13 cellular contexts compared by ENCODE assay signal in genomic region chr17:79788989-79789942, GRCh38. TPM values are rescaled to one million over a fixed set of nuclear protein-coding genes. Genes with fewer than 3 reads are reported as not detected.
A peak's percentile ranks its signal among the peaks of the same experiment; 100 is the strongest.
DNase-seq lines count a peak whose midpoint lies in the region; ATAC-seq, FAIRE-seq and TF ChIP-seq lines count a peak whose summit lies in the region.
"Had no signal": no experiment of that assay in that cellular context is flagged by ENCODE, and none has a peak within 500 bp of the region (broad histone marks: within the 10 kb centered on the region; RNA-seq: fewer than 3 reads in every experiment).

No MANE protein-coding gene starts in this region.

- no peaks in the 10 kb centered on the region for H4K20me1 ChIP-seq in GM12878 (ENCODE audit: control insufficient read depth, insufficient read depth)

- H3K9me3 ChIP-seq in HAP-1 (no peaks in the 10 kb centered on the region), GM12878 (replicated peaks; ENCODE audit: control insufficient read depth, insufficient read depth, low read length) (no peaks in the 10 kb centered on the region), iPS-18c (ENCODE audit: control insufficient read depth, insufficient read depth, low read length) (no peaks in the 10 kb centered on the region), trophoblast cell (ENCODE audit: insufficient read depth, low read depth, low read length) (peaks cover 10% of the 10 kb centered on the region)
- H3K9me3 ChIP-seq: gastrocnemius medialis, mucosa of descending colon had no signal

- H2AFZ ChIP-seq in GM12878 (ENCODE audit: control insufficient read depth, low read depth, low read length) (no peak overlapping the region; the same call in 1 of the 2 replicates), trophoblast cell (ENCODE audit: insufficient read depth, low read length, poor library complexity) (peak overlapping the region; percentile 77)

- no peak overlapping the region for H4K12ac ChIP-seq in trophoblast cell (ENCODE audit: low read depth, low read length)

- H3K9ac ChIP-seq in GM12878 (ENCODE audit: control insufficient read depth, insufficient read depth, low read length) (no peak overlapping the region), trophoblast cell (ENCODE audit: low read length) (no peak overlapping the region)

- WGBS in GM12878 (ENCODE audit: insufficient coverage, insufficient replicate concordance, low lambda C conversion rate, missing lambda C conversion rate): 35% methylated on average over 43 of the region's 52 CpGs
- WGBS in trophoblast cell (ENCODE audit: extremely low coverage, insufficient coverage, insufficient read length): no CpG with 5 or more reads among the region's 52 CpGs

- peaks cover 5% of the 10 kb centered on the region for H3K79me1 ChIP-seq in trophoblast cell (ENCODE audit: low read length)

- POLR2A ChIA-PET in GM12878 (lab: Charles Lee): no interaction called here

- H3K4me1 ChIP-seq in HAP-1 (peaks cover 15% of the 10 kb centered on the region), GM12878 (ENCODE audit: control insufficient read depth, insufficient read depth, low read length) (no peaks in the 10 kb centered on the region; the same call in 1 of the 2 replicates), trophoblast cell (ENCODE audit: control insufficient read depth in 1 of 2, insufficient read depth in 2 of 2, low read length in 2 of 2) (peaks cover 6 to 13% of the 10 kb centered on the region in 2 experiments)

- no peak overlapping the region for H2AK5ac ChIP-seq in trophoblast cell (ENCODE audit: low read length)

- no peak overlapping the region for H2BK120ac ChIP-seq in trophoblast cell (ENCODE audit: insufficient read depth, low read length, poor library complexity)

- peak; percentile 45 for ATAC-seq in GM12878
- ATAC-seq in HG02884 (IDR thresholded peaks at IDR 0.05; ENCODE audit: unreplicated experiment): no peak
- no peak for ATAC-seq in HG03039 (IDR thresholded peaks at IDR 0.05; ENCODE audit: unreplicated experiment)
- no peak for ATAC-seq in GM19397 (IDR thresholded peaks at IDR 0.05; ENCODE audit: unreplicated experiment)

- H4K91ac ChIP-seq in trophoblast cell (ENCODE audit: low read depth, low read length): no peak overlapping the region

- RAD21 ChIA-PET in GM12878 (lab: Charles Lee; ENCODE audit: unreplicated experiment): interaction anchor here (1.5 kb wide), 1 partner anchor 181 kb away, joined by 8 read pairs; no protein-coding TSS in a partner anchor

- no peak for TF ChIP-seq CTCF in GM12878 (IDR thresholded peaks at IDR 0.05 in 2 of 3, conservative IDR thresholded peaks at IDR 0.05 in 1 of 3; ENCODE audit: control insufficient read depth in 2 of 3, extremely low read depth in 1 of 3, insufficient read depth in 1 of 3, low read depth in 3 of 3, low read length in 3 of 3)

- H3K27me3 ChIP-seq in HAP-1 (ENCODE audit: low read depth): no peaks in the 10 kb centered on the region
- peaks cover 14 to 16% of the 10 kb centered on the region in 2 experiments; a peak in 3 of 4 replicates for H3K27me3 ChIP-seq in GM12878 (replicated peaks in 1 of 2; ENCODE audit: control insufficient read depth in 2 of 2, insufficient read depth in 2 of 2, low read length in 1 of 2)
- H3K27me3 ChIP-seq in trophoblast cell (ENCODE audit: insufficient read depth, low read length): peaks cover 53% of the 10 kb centered on the region

- H3K79me2 ChIP-seq in GM12878 (ENCODE audit: control insufficient read depth, insufficient read depth, low read length) (no peaks in the 10 kb centered on the region), trophoblast cell (ENCODE audit: control insufficient read depth, insufficient read depth, low read length, poor library complexity) (no peaks in the 10 kb centered on the region)

- CTCF ChIA-PET in GM12878 (lab: Yijun Ruan, JAX): interaction anchor here (0.5 to 2.2 kb wide), 11 partner anchors 19 to 239 kb away, joined by 3 to 21 read pairs (median 4); no protein-coding TSS in a partner anchor

- H3K27ac ChIP-seq in GM12878 (ENCODE audit: control insufficient read depth, insufficient read depth) (no peak overlapping the region), trophoblast cell (ENCODE audit: low read depth, low read length) (no peak overlapping the region)
- H3K27ac ChIP-seq: gastrocnemius medialis had no signal

- no peak for TF ChIP-seq RAD21 in GM12878 (IDR thresholded peaks at IDR 0.05; ENCODE audit: insufficient read depth, low read depth, low read length)

- no peak overlapping the region for H2BK5ac ChIP-seq in trophoblast cell (ENCODE audit: low read depth, low read length, poor library complexity)

- H3K36me3 ChIP-seq in HAP-1 (replicated peaks) (peaks cover 20% of the 10 kb centered on the region), GM12878 (ENCODE audit: control insufficient read depth in 2 of 2, insufficient read depth in 2 of 2, low read length in 1 of 2) (no peaks in the 10 kb centered on the region), trophoblast cell (ENCODE audit: control insufficient read depth in 1 of 2, insufficient read depth in 2 of 2, low read length in 2 of 2) (peaks cover 11 to 16% of the 10 kb centered on the region in 2 experiments)
- H3K36me3 ChIP-seq: gastrocnemius medialis had no signal

- no peak overlapping the region for H3K4ac ChIP-seq in trophoblast cell (ENCODE audit: low read depth, low read length)

- H3K18ac ChIP-seq in trophoblast cell (ENCODE audit: low read length): no peak overlapping the region

- FAIRE-seq in GM12878 (lab: Jason Lieb, UNC): no peak

- no peak overlapping the region for H3K23ac ChIP-seq in trophoblast cell (ENCODE audit: low read length)

- no peak overlapping the region for H3K14ac ChIP-seq in trophoblast cell (ENCODE audit: low read length)

- no TSS peak for BruUV-seq in GM12878 (replicated peaks; lab: Mats Ljungman, UMichigan)

- DNase-seq in HAP-1 (ENCODE audit: low spot score in 2 of 2) (no peak), GM12878 (ENCODE audit: low read depth, low spot score) (no peak), trophoblast cell (no peak), dedifferentiated amniotic fluid mesenchymal stem cell (ENCODE audit: extremely low spot score) (no peak)
- DNase-seq: activated CD4-positive, alpha-beta T cell treated with anti-CD3 and anti-CD28 coated beads for 1 hour; activated gamma-delta T cell; gastrocnemius medialis; SIG-M5 had no signal

- in situ Hi-C loops in HAP-1 (cut with MboI; ENCODE audit: low sequenced_read_pairs): loop anchor here (10.0 kb wide), 2 partner anchors 126 to 206 kb away; no protein-coding TSS in a partner anchor
- in situ Hi-C loops in GM12878 (cut with MboI): loop anchor here (5.0 kb wide), 1 partner anchor 183 kb away; no protein-coding TSS in a partner anchor

- TF ChIP-seq EP300 in GM12878 (IDR thresholded peaks at IDR 0.05; ENCODE audit: borderline replicate concordance in 1 of 2, control insufficient read depth in 1 of 2, low read depth in 2 of 2, low read length in 2 of 2): no peak

- no peak for TF ChIP-seq POLR2A in GM12878 (IDR thresholded peaks at IDR 0.05; ENCODE audit: low read depth, low read length)

- no peak overlapping the region for H3K4me2 ChIP-seq in GM12878 (ENCODE audit: control insufficient read depth, insufficient read depth)
- H3K4me2 ChIP-seq in trophoblast cell (ENCODE audit: low read length): peak overlapping the region; percentile 49

- H3K4me3 ChIP-seq in HAP-1 (peak overlapping the region; percentile 17), GM12878 (no peak overlapping the region), iPS-18c (ENCODE audit: insufficient read depth, low read depth, low read length) (peak overlapping the region; percentile 36), trophoblast cell (ENCODE audit: low read depth, low read length) (no peak overlapping the region)
- H3K4me3 ChIP-seq: mucosa of descending colon had no signal

- no peak overlapping the region for H2BK12ac ChIP-seq in trophoblast cell (ENCODE audit: low read length)

- H4K8ac ChIP-seq in trophoblast cell (ENCODE audit: low read depth, low read length): peak overlapping the region; percentile 9

- SMC1A ChIA-PET in GM12878 (lab: Charles Lee; ENCODE audit: uncharacterized antibody, unreplicated experiment): interaction anchor here (0.6 to 2.6 kb wide), 5 partner anchors 22 to 181 kb away, joined by 3 to 11 read pairs (median 4); no protein-coding TSS in a partner anchor

- intact Hi-C loops in GM12878 (cut with micrococcal nuclease; ENCODE audit: unreplicated experiment): no loop called here

RNA-seq across cellular contexts. Expression of gene CBX8, which starts 7.6 kb away (rescaled TPM):
- 3.7 and 4.0 TPM in 2 replicates for total RNA-seq in GM12878 (2013; cell fraction: nucleolus; rRNA removed)
- total RNA-seq in GM12878 (2014; rRNA removed): 1.6 and 1.9 TPM in 2 replicates
- total RNA-seq in GM12878 (2014; rRNA removed; fragmentation: Illumina TruSeq; extraction: Trizol): 1.5 and 1.9 TPM in 2 replicates
- total RNA-seq in GM12878 (2021): 6.3 and 6.7 TPM in 2 replicates
- polyA plus RNA-seq in GM12878 (2011; ENCODE audit: low read depth): 0.80 TPM
- 0.35 and 0.64 TPM in 2 replicates for polyA plus RNA-seq in GM12878 (2011; rRNA removed)
- polyA plus RNA-seq in GM12878 (2011; cell fraction: cytosol; rRNA removed): 1.4 and 1.6 TPM in 2 replicates
- 2.8 and 6.6 TPM in 2 replicates for polyA plus RNA-seq in GM12878 (2011; cell fraction: nucleus; rRNA removed)
- polyA plus RNA-seq in GM12878 (2012): 1.8 and 3.9 TPM in 2 replicates
- 0.57 and 1.2 TPM in 2 replicates for polyA plus RNA-seq in GM12878 (2014; fragmentation: Illumina TruSeq; extraction: Trizol)
- under 1 TPM; 0.03 to 0.16 TPM for polyA plus RNA-seq in GM12878 (2014; fragmentation: Nextera tagmentation; extraction: Ambion mirVana)
- polyA plus RNA-seq in GM12878 (2014; rRNA removed): 1.9 and 2.1 TPM in 2 replicates
- polyA plus RNA-seq in GM12878 (2016; fragmentation: Nextera tagmentation; extraction: Ambion mirVana): 1 to 10 TPM; 2.1 to 3.4 TPM
- polyA minus RNA-seq in GM12878 (2011; rRNA and poly(A)+ RNA removed): 0.59 and 0.67 TPM in 2 replicates
- polyA minus RNA-seq in GM12878 (2011; cell fraction: cytosol; rRNA and poly(A)+ RNA removed): 1.2 TPM in 2 replicates
- polyA minus RNA-seq in GM12878 (2011; cell fraction: nucleus; rRNA and poly(A)+ RNA removed): 0.48 and 0.86 TPM in 2 replicates
- polyA plus RNA-seq in trophoblast cell (2013): 1.2 and 1.5 TPM in 2 replicates

RNA-seq across cellular contexts. Expression of gene CBX2, which starts 11.3 kb away (rescaled TPM):
- total RNA-seq in GM12878 (2013; cell fraction: nucleolus; rRNA removed): 7.7 and 8.1 TPM in 2 replicates
- 4.1 and 5.9 TPM in 2 replicates for total RNA-seq in GM12878 (2014; rRNA removed)
- 3.4 and 3.5 TPM in 2 replicates for total RNA-seq in GM12878 (2014; rRNA removed; fragmentation: Illumina TruSeq; extraction: Trizol)
- 7.5 and 8.5 TPM in 2 replicates for total RNA-seq in GM12878 (2021)
- polyA plus RNA-seq in GM12878 (2011; ENCODE audit: low read depth): 0.35 TPM
- polyA plus RNA-seq in GM12878 (2011; rRNA removed): 1.9 and 3.7 TPM in 2 replicates
- polyA plus RNA-seq in GM12878 (2011; cell fraction: cytosol; rRNA removed): 5.0 and 6.4 TPM in 2 replicates
- 8.9 and 13.7 TPM in 2 replicates for polyA plus RNA-seq in GM12878 (2011; cell fraction: nucleus; rRNA removed)
- 1.1 and 1.8 TPM in 2 replicates for polyA plus RNA-seq in GM12878 (2012)
- 1.0 and 3.1 TPM in 2 replicates for polyA plus RNA-seq in GM12878 (2014; fragmentation: Illumina TruSeq; extraction: Trizol)
- polyA plus RNA-seq in GM12878 (2014; fragmentation: Nextera tagmentation; extraction: Ambion mirVana): under 1 TPM; 0.35 to 0.44 TPM
- 4.7 and 6.2 TPM in 2 replicates for polyA plus RNA-seq in GM12878 (2014; rRNA removed)
- polyA plus RNA-seq in GM12878 (2016; fragmentation: Nextera tagmentation; extraction: Ambion mirVana): 1 to 10 TPM; 5.8 to 6.5 TPM
- 3.1 and 6.5 TPM in 2 replicates for polyA minus RNA-seq in GM12878 (2011; rRNA and poly(A)+ RNA removed)
- polyA minus RNA-seq in GM12878 (2011; cell fraction: cytosol; rRNA and poly(A)+ RNA removed): 2.8 and 2.9 TPM in 2 replicates
- 3.7 and 7.4 TPM in 2 replicates for polyA minus RNA-seq in GM12878 (2011; cell fraction: nucleus; rRNA and poly(A)+ RNA removed)
- 11.0 and 11.7 TPM in 2 replicates for polyA plus RNA-seq in trophoblast cell (2013)

RNA-seq across cellular contexts. Expression of gene CBX4, which starts 50.0 kb away (rescaled TPM):
- total RNA-seq in GM12878 (2013; cell fraction: nucleolus; rRNA removed): 12.4 and 13.3 TPM in 2 replicates
- total RNA-seq in GM12878 (2014; rRNA removed) (14.5 and 15.5 TPM in 2 replicates), GM12878 (2014; rRNA removed; fragmentation: Illumina TruSeq; extraction: Trizol) (4.3 and 4.6 TPM in 2 replicates), GM12878 (2021) (23.1 and 24.6 TPM in 2 replicates)
- 3.0 TPM for polyA plus RNA-seq in GM12878 (2011; ENCODE audit: low read depth)
- polyA plus RNA-seq in GM12878 (2011; rRNA removed) (9.1 and 11.3 TPM in 2 replicates), GM12878 (2014; fragmentation: Illumina TruSeq; extraction: Trizol) (1.7 and 4.2 TPM in 2 replicates), GM12878 (2014; fragmentation: Nextera tagmentation; extraction: Ambion mirVana) (1 to 10 TPM in 1 of 2 experiments, under 1 TPM in 1; 0.69 to 1.2 TPM), GM12878 (2014; rRNA removed) (19.6 and 20.4 TPM in 2 replicates), GM12878 (2016; fragmentation: Nextera tagmentation; extraction: Ambion mirVana) (1 to 10 TPM; 1.6 to 1.8 TPM)
- 10.8 and 17.6 TPM in 2 replicates for polyA plus RNA-seq in GM12878 (2011; cell fraction: cytosol; rRNA removed)
- polyA plus RNA-seq in GM12878 (2011; cell fraction: nucleus; rRNA removed): 40.0 and 48.6 TPM in 2 replicates
- 12.7 and 18.0 TPM in 2 replicates for polyA plus RNA-seq in GM12878 (2012)
- 5.6 and 15.7 TPM in 2 replicates for polyA minus RNA-seq in GM12878 (2011; rRNA and poly(A)+ RNA removed)
- polyA minus RNA-seq in GM12878 (2011; cell fraction: cytosol; rRNA and poly(A)+ RNA removed): 13.2 and 17.0 TPM in 2 replicates
- 11.6 and 17.4 TPM in 2 replicates for polyA minus RNA-seq in GM12878 (2011; cell fraction: nucleus; rRNA and poly(A)+ RNA removed)
- polyA plus RNA-seq in trophoblast cell (2013): 17.8 and 20.5 TPM in 2 replicates

RNA-seq across cellular contexts. Expression of gene ENPP7, which starts 58.5 kb away (rescaled TPM):
- total RNA-seq in GM12878 (2013; cell fraction: nucleolus; rRNA removed): 6.2 and 6.8 TPM in 2 replicates
- total RNA-seq in GM12878 (2014; rRNA removed): 0.16 and 0.17 TPM in 2 replicates
- 0.18 TPM in 1 of 2 replicates, not detected in the other for total RNA-seq in GM12878 (2014; rRNA removed; fragmentation: Illumina TruSeq; extraction: Trizol)
- 0.21 and 0.41 TPM in 2 replicates for total RNA-seq in GM12878 (2021)
- polyA plus RNA-seq in GM12878 (2011; ENCODE audit: low read depth): not detected
- polyA plus RNA-seq in GM12878 (2011; rRNA removed): 0.10 and 0.30 TPM in 2 replicates
- 0.27 TPM in 2 replicates for polyA plus RNA-seq in GM12878 (2011; cell fraction: cytosol; rRNA removed)
- polyA plus RNA-seq in GM12878 (2011; cell fraction: nucleus; rRNA removed): 1.0 and 1.2 TPM in 2 replicates
- polyA plus RNA-seq in GM12878 (2012): 0.21 and 0.22 TPM in 2 replicates
- polyA plus RNA-seq in GM12878 (2014; fragmentation: Illumina TruSeq; extraction: Trizol): 0.06 TPM in 1 of 2 replicates, not detected in the other
- polyA plus RNA-seq in GM12878 (2014; fragmentation: Nextera tagmentation; extraction: Ambion mirVana): under 1 TPM in 1 of 2 experiments, not detected in 1; 0.04 TPM
- 0.18 and 0.30 TPM in 2 replicates for polyA plus RNA-seq in GM12878 (2014; rRNA removed)
- polyA plus RNA-seq in GM12878 (2016; fragmentation: Nextera tagmentation; extraction: Ambion mirVana): under 1 TPM; 0.13 to 0.21 TPM
- 0.73 and 2.2 TPM in 2 replicates for polyA minus RNA-seq in GM12878 (2011; rRNA and poly(A)+ RNA removed)
- not detected in 2 replicates for polyA minus RNA-seq in GM12878 (2011; cell fraction: cytosol; rRNA and poly(A)+ RNA removed)
- 2.2 and 2.9 TPM in 2 replicates for polyA minus RNA-seq in GM12878 (2011; cell fraction: nucleus; rRNA and poly(A)+ RNA removed)
- polyA plus RNA-seq in trophoblast cell (2013): not detected in 2 replicates
- total RNA-seq: gastrocnemius medialis, mucosa of descending colon had no signal

Comparison
In these comparisons a context has a peak if more than half of its experiments do, and no peak if none do; other contexts are left out.
1. H3K4me3 ChIP-seq: peak in HAP-1 (single experiment) and iPS-18c (single experiment); none in GM12878 (single experiment) and trophoblast cell (single experiment).